ENCODE assay signal across 8 cellular contexts in the genomic region with DNA sequence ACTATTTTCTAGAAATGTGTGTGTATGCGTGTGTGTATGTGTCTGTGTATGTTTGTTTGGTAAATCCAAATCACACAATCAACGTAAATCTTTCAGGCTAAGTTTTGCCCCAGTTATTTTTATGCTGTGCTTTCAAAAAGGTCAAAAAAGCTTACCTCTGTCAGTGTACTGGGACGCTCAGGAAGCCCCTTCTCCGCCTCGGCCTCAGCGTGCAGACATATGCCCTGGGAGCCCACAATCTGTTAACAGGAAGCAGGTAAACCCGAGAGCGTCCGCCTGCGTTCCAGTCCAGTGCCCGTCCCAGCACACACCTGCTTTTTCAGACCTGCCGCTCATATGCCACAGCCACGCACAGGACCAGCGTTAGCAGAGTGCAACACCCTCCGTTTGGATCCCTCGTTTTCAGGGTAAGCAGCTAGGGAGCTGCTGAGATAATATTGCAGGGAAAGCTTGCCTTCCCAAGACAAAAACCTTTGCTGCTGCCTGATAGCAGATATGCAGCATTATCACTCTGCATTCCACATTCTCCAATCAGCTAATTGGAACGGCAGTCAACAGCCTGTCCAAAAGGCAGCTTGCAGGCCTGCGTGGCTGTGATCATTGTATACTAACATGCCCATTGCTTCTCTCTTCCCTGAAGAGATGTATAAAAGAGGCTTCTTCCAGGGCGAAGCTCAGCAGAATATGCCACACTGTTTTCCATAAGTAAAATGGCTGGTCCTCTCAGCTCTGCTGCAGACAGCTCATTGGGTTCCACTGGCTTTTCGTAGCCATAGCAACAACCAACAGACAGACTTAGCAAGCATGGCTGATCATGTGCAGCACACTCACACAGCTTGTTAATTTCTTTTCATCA. TPM values are rescaled to one million over a fixed set of nuclear protein-coding genes. Genes with fewer than 3 reads are reported as not detected.
A peak's percentile ranks its signal among the peaks of the same experiment; 100 is the strongest.
DNase-seq lines count a peak whose midpoint lies in the region; ATAC-seq and TF ChIP-seq lines count a peak whose summit lies in the region.

A gene with protein sequence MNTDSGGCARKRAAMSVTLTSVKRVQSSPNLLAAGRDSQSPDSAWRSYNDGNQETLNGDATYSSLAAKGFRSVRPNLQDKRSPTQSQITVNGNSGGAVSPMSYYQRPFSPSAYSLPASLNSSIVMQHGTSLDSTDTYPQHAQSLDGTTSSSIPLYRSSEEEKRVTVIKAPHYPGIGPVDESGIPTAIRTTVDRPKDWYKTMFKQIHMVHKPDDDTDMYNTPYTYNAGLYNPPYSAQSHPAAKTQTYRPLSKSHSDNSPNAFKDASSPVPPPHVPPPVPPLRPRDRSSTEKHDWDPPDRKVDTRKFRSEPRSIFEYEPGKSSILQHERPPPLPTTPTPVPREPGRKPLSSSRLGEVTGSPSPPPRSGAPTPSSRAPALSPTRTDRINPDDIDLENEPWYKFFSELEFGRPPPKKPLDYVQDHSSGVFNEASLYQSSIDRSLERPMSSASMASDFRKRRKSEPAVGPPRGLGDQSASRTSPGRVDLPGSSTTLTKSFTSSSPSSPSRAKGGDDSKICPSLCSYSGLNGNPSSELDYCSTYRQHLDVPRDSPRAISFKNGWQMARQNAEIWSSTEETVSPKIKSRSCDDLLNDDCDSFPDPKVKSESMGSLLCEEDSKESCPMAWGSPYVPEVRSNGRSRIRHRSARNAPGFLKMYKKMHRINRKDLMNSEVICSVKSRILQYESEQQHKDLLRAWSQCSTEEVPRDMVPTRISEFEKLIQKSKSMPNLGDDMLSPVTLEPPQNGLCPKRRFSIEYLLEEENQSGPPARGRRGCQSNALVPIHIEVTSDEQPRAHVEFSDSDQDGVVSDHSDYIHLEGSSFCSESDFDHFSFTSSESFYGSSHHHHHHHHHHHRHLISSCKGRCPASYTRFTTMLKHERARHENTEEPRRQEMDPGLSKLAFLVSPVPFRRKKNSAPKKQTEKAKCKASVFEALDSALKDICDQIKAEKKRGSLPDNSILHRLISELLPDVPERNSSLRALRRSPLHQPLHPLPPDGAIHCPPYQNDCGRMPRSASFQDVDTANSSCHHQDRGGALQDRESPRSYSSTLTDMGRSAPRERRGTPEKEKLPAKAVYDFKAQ (N-terminal part only) (minus strand): TSS at position 686 of the 856 bp plus-strand sequence. CDS start 121,623 bp downstream, outside the sequence.

- POLR2A ChIA-PET in activated CD4-positive, alpha-beta T cell treated with anti-CD3 and anti-CD28 coated beads, Interleukin-2, amount 10 ng/mL, durations not matched to agents 7 days and 5 days (lab: Charles Lee): no interaction called here
- POLR2A ChIA-PET in naive thymus-derived CD8-positive, alpha-beta T cell (lab: Charles Lee): no interaction called here

- CTCF ChIA-PET in activated CD4-positive, alpha-beta T cell treated with anti-CD3 and anti-CD28 coated beads, Interleukin-2, amount 10 ng/mL, durations not matched to agents 7 days and 5 days (lab: Charles Lee): no interaction called here

- intact Hi-C loops in activated CD4-positive, alpha-beta T cell treated with anti-CD3 and anti-CD28 coated beads, Interleukin-2, amount 10 ng/mL, durations not matched to agents 24 days and 14 days (cut with micrococcal nuclease): no loop called here
- intact Hi-C loops in dorsolateral prefrontal cortex (cut with DNase I): no loop called here

- H3K9me3 ChIP-seq in upper lobe of left lung: no peaks in the 10 kb centered on the region

- TF ChIP-seq POLR2A in upper lobe of left lung (IDR thresholded peaks at IDR 0.05): peak in 1 of 4 donors; percentile 44

- DNase-seq in activated CD4-positive, alpha-beta T cell treated with anti-CD3 and anti-CD28 coated beads, Interleukin-2, amount 10 ng/mL, durations not matched to agents 24 days and 14 days: peak; percentile 38
- DNase-seq in activated CD4-positive, alpha-beta T cell treated with anti-CD3 and anti-CD28 coated beads, Interleukin-2, amount 10 ng/mL, durations not matched to agents 7 days and 5 days: no peak
- DNase-seq in NCI-H524 (lab: John Stamatoyannopoulos, UW): peak; percentile 26 to 68
- peak in 7 of 10 donors; percentile 25 to 76 (median 55) for DNase-seq in dorsolateral prefrontal cortex
- DNase-seq in medulla oblongata (ENCODE audit: extremely low spot score): peak; percentile 48
- peak; percentile 23 to 75 for DNase-seq in upper lobe of left lung
- no peak for DNase-seq in naive thymus-derived CD8-positive, alpha-beta T cell

- no peaks in the 10 kb centered on the region for H3K9me3 Mint-ChIP-seq in activated CD4-positive, alpha-beta T cell treated with anti-CD3 and anti-CD28 coated beads, Interleukin-2, amount 10 ng/mL, durations not matched to agents 24 days and 14 days
- H3K9me3 Mint-ChIP-seq in activated CD4-positive, alpha-beta T cell treated with anti-CD3 and anti-CD28 coated beads, Interleukin-2, amount 10 ng/mL, durations not matched to agents 7 days and 5 days: no peaks in the 10 kb centered on the region
- peaks cover 0 to 5% (median 0%) of the 10 kb centered on the region in 9 donors for H3K9me3 Mint-ChIP-seq in naive thymus-derived CD8-positive, alpha-beta T cell

- H3K27me3 ChIP-seq in dorsolateral prefrontal cortex (peaks cover 0 to 17% (median 0%) of the 10 kb centered on the region in 45 donors), upper lobe of left lung (no peaks in the 10 kb centered on the region)

- peak within 1 kb of the TSS in 55 of 59 donors; percentile 11 to 86 (median 71) for H3K27ac ChIP-seq in dorsolateral prefrontal cortex
- H3K27ac ChIP-seq in upper lobe of left lung: peak within 1 kb of the TSS; percentile 45 to 71 (median 64)

- TF ChIP-seq EP300 in upper lobe of left lung (IDR thresholded peaks at IDR 0.05): no peak

- no peaks in the 10 kb centered on the region for H3K4me1 ChIP-seq in upper lobe of left lung

- ATAC-seq in HG03103 (IDR thresholded peaks at IDR 0.05; ENCODE audit: low read depth, unreplicated experiment): peak; percentile 87
- ATAC-seq in upper lobe of left lung (ENCODE audit: low FRiP score in 2 of 2): peak; percentile 73 to 87
- ATAC-seq in naive thymus-derived CD8-positive, alpha-beta T cell: no peak

- WGBS in upper lobe of left lung, 2 donors: 39 to 54% methylated on average over 20 of the region's 20 CpGs

- H3K36me3 ChIP-seq in upper lobe of left lung: no peaks in the 10 kb centered on the region

- H3K27me3 Mint-ChIP-seq in activated CD4-positive, alpha-beta T cell treated with anti-CD3 and anti-CD28 coated beads, Interleukin-2, amount 10 ng/mL, durations not matched to agents 24 days and 14 days: peaks cover 6% of the 10 kb centered on the region
- peaks cover 7% of the 10 kb centered on the region for H3K27me3 Mint-ChIP-seq in activated CD4-positive, alpha-beta T cell treated with anti-CD3 and anti-CD28 coated beads, Interleukin-2, amount 10 ng/mL, durations not matched to agents 7 days and 5 days
- H3K27me3 Mint-ChIP-seq in naive thymus-derived CD8-positive, alpha-beta T cell: peaks cover 5 to 34% (median 9%) of the 10 kb centered on the region in 5 donors

- H3K27ac Mint-ChIP-seq in activated CD4-positive, alpha-beta T cell treated with anti-CD3 and anti-CD28 coated beads, Interleukin-2, amount 10 ng/mL, durations not matched to agents 24 days and 14 days: no peak within 1 kb of the TSS
- H3K27ac Mint-ChIP-seq in activated CD4-positive, alpha-beta T cell treated with anti-CD3 and anti-CD28 coated beads, Interleukin-2, amount 10 ng/mL, durations not matched to agents 7 days and 5 days: no peak within 1 kb of the TSS
- H3K27ac Mint-ChIP-seq in naive thymus-derived CD8-positive, alpha-beta T cell: peak within 1 kb of the TSS in 2 of 10 donors; percentile 12 to 32

- TF ChIP-seq CTCF in dorsolateral prefrontal cortex (IDR thresholded peaks at IDR 0.05 in 54 of 56, conservative IDR thresholded peaks at IDR 0.05 in 2 of 56; ENCODE audit: low read depth in 1 of 56, partially characterized antibody in 56 of 56): no peak
- TF ChIP-seq CTCF in upper lobe of left lung (IDR thresholded peaks at IDR 0.05): no peak

- H3K36me3 Mint-ChIP-seq in activated CD4-positive, alpha-beta T cell treated with anti-CD3 and anti-CD28 coated beads, Interleukin-2, amount 10 ng/mL, durations not matched to agents 24 days and 14 days (ENCODE audit: low read depth): no peaks in the 10 kb centered on the region
- H3K36me3 Mint-ChIP-seq in activated CD4-positive, alpha-beta T cell treated with anti-CD3 and anti-CD28 coated beads, Interleukin-2, amount 10 ng/mL, durations not matched to agents 7 days and 5 days (ENCODE audit: low read depth): no peaks in the 10 kb centered on the region
- H3K36me3 Mint-ChIP-seq in naive thymus-derived CD8-positive, alpha-beta T cell: no peaks in the 10 kb centered on the region

- H3K4me1 Mint-ChIP-seq in activated CD4-positive, alpha-beta T cell treated with anti-CD3 and anti-CD28 coated beads, Interleukin-2, amount 10 ng/mL, durations not matched to agents 24 days and 14 days: no peaks in the 10 kb centered on the region
- no peaks in the 10 kb centered on the region for H3K4me1 Mint-ChIP-seq in activated CD4-positive, alpha-beta T cell treated with anti-CD3 and anti-CD28 coated beads, Interleukin-2, amount 10 ng/mL, durations not matched to agents 7 days and 5 days
- peaks cover 0 to 8% (median 2%) of the 10 kb centered on the region in 4 donors for H3K4me1 Mint-ChIP-seq in naive thymus-derived CD8-positive, alpha-beta T cell

- no peak within 1 kb of the TSS for H3K4me3 Mint-ChIP-seq in activated CD4-positive, alpha-beta T cell treated with anti-CD3 and anti-CD28 coated beads, Interleukin-2, amount 10 ng/mL, durations not matched to agents 24 days and 14 days
- no peak within 1 kb of the TSS for H3K4me3 Mint-ChIP-seq in activated CD4-positive, alpha-beta T cell treated with anti-CD3 and anti-CD28 coated beads, Interleukin-2, amount 10 ng/mL, durations not matched to agents 7 days and 5 days
- peak within 1 kb of the TSS in 1 of 10 donors; percentile 41 for H3K4me3 Mint-ChIP-seq in naive thymus-derived CD8-positive, alpha-beta T cell

- H3K4me3 ChIP-seq in dorsolateral prefrontal cortex (peak within 1 kb of the TSS; percentile 14 to 73 (median 57)), upper lobe of left lung (peak within 1 kb of the TSS; percentile 25 to 47 (median 40))

RNA-seq across cellular contexts. Expression of the gene that starts here (rescaled TPM):
- total RNA-seq in activated CD4-positive, alpha-beta T cell treated with anti-CD3 and anti-CD28 coated beads, Interleukin-2, amount 10 ng/mL, durations not matched to agents 24 days and 14 days: not detected in 2 replicates
- not detected for total RNA-seq in activated CD4-positive, alpha-beta T cell treated with anti-CD3 and anti-CD28 coated beads, Interleukin-2, amount 10 ng/mL, durations not matched to agents 7 days and 5 days
- 100 to 1,000 TPM in 112 of 120 experiments, 10 to 100 TPM in 8; 56.6 to 292 (median 139) TPM for total RNA-seq in dorsolateral prefrontal cortex
- total RNA-seq in upper lobe of left lung: 10 to 100 TPM; 35.4 to 83.2 (median 58.1) TPM
- total RNA-seq in naive thymus-derived CD8-positive, alpha-beta T cell: not detected
- 1 to 10 TPM in 1 of 3 donors, not detected in 2; 1.4 TPM for polyA plus RNA-seq in naive thymus-derived CD8-positive, alpha-beta T cell

Comparison
In these comparisons a context has a peak if more than half of its experiments do, and no peak if none do; other contexts are left out.
1. RNA of the gene that starts here (total RNA-seq): 56.6 to 292 TPM in dorsolateral prefrontal cortex and 35.4 to 83.2 TPM in upper lobe of left lung; not detected in activated CD4-positive, alpha-beta T cell treated with anti-CD3 and anti-CD28 coated beads, Interleukin-2, amount 10 ng/mL, durations not matched to agents 24 days and 14 days, not detected in activated CD4-positive, alpha-beta T cell treated with anti-CD3 and anti-CD28 coated beads, Interleukin-2, amount 10 ng/mL, durations not matched to agents 7 days and 5 days and not detected in naive thymus-derived CD8-positive, alpha-beta T cell; every median in the first group is over 10 times any median in the second.
2. Peak in DNase-seq in activated CD4-positive, alpha-beta T cell treated with anti-CD3 and anti-CD28 coated beads, Interleukin-2, amount 10 ng/mL, durations not matched to agents 24 days and 14 days; RNA of the gene not detected or under 1 TPM.
3. DNase-seq: peak in NCI-H524 (2 of 2), dorsolateral prefrontal cortex (7 of 10), medulla oblongata (single experiment) and upper lobe of left lung (2 of 2); none in activated CD4-positive, alpha-beta T cell treated with anti-CD3 and anti-CD28 coated beads, Interleukin-2, amount 10 ng/mL, durations not matched to agents 7 days and 5 days (single experiment) and naive thymus-derived CD8-positive, alpha-beta T cell (0 of 10).
4. ATAC-seq: peak in HG03103 (single experiment) and upper lobe of left lung (2 of 2); none in naive thymus-derived CD8-positive, alpha-beta T cell (0 of 2).